In the genomic region with DNA sequence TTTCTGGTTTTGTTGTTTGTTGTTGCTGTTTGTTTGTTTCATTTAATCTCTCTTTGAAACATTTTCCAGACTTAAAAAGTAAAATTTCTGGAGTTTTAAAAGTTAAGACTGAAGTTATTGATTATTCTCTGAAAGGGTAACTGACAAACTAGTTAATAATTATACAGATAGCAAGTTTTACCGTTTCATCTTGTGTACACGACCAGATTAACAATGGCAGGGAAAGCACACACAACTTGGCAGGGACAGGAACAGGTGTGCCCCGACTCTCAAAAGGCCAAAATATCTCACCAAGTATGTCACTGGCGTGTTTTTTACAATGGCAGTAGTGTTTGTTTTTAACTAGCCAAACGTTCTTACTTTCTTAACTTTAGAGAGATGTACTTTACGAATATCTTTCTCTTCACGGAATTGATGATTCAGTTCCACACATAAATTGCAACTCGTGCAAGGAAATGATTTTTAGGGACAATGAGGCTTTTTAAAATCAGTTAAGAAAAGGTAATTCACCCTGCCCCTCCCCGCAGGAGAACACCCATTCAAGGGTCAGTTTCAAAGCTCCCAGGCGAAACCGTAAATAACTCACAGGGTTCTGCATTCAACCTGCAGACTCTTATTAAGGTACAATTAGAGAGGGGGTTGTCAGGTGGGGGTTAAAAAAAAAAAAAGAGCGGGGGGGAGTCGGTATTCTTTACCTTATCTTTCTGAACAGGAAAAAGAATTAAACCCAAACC, we compare ENCODE assay signal across 7 cellular contexts. TPM values are rescaled to one million over a fixed set of nuclear protein-coding genes. Genes with fewer than 3 reads are reported as not detected.
DNase-seq lines count a peak whose midpoint lies in the region; FAIRE-seq and TF ChIP-seq lines count a peak whose summit lies in the region.

No MANE protein-coding gene starts in this region.

- H3K36me3 ChIP-seq in ascending aorta (no peaks in the 10 kb centered on the region), stomach smooth muscle (ENCODE audit: control insufficient read depth in 2 of 2, insufficient read depth in 2 of 2, low read length in 2 of 2) (no peaks in the 10 kb centered on the region)

- no peaks in the 10 kb centered on the region for H3K36me3 Mint-ChIP-seq in activated CD4-positive, alpha-beta T cell treated with anti-CD3 and anti-CD28 coated beads, Interleukin-2, amount 10 ng/mL, durations not matched to agents 7 days and 5 days (ENCODE audit: low read depth)

- H3K9me3 Mint-ChIP-seq in activated CD4-positive, alpha-beta T cell treated with anti-CD3 and anti-CD28 coated beads, Interleukin-2, amount 10 ng/mL, durations not matched to agents 7 days and 5 days, result no peaks in the 10 kb centered on the region

- H3K9me3 ChIP-seq in ascending aorta, result no peaks in the 10 kb centered on the region
- no peaks in the 10 kb centered on the region for H3K9me3 ChIP-seq in stomach smooth muscle (ENCODE audit: control insufficient read depth in 2 of 2, low read length in 2 of 2)

- POLR2A ChIA-PET in activated CD4-positive, alpha-beta T cell treated with anti-CD3 and anti-CD28 coated beads, Interleukin-2, amount 10 ng/mL, durations not matched to agents 7 days and 5 days (lab: Charles Lee), result no interaction called here

- no peak overlapping the region for H3K4me3 Mint-ChIP-seq in activated CD4-positive, alpha-beta T cell treated with anti-CD3 and anti-CD28 coated beads, Interleukin-2, amount 10 ng/mL, durations not matched to agents 7 days and 5 days

- H3K4me1 Mint-ChIP-seq in activated CD4-positive, alpha-beta T cell treated with anti-CD3 and anti-CD28 coated beads, Interleukin-2, amount 10 ng/mL, durations not matched to agents 7 days and 5 days, result peaks cover 4% of the 10 kb centered on the region

- peaks cover 58% of the 10 kb centered on the region for H3K27me3 Mint-ChIP-seq in activated CD4-positive, alpha-beta T cell treated with anti-CD3 and anti-CD28 coated beads, Interleukin-2, amount 10 ng/mL, durations not matched to agents 7 days and 5 days

- peak; percentile 76 for DNase-seq in HT-29 (ENCODE audit: low spot score)
- DNase-seq in ascending aorta (ENCODE audit: low spot score in 2 of 2), result peak in 1 of 2 donors; percentile 21
- DNase-seq in kidney tubule cell (ENCODE audit: low spot score), result peak; percentile 71
- no peak for DNase-seq in D721Med (ENCODE audit: insufficient read length, low spot score)
- no peak for DNase-seq in NCI-H2227 treated with DMSO at 0.1 percent for 48 hours (lab: John Stamatoyannopoulos, UW)
- DNase-seq in activated CD4-positive, alpha-beta T cell treated with anti-CD3 and anti-CD28 coated beads, Interleukin-2, amount 10 ng/mL, durations not matched to agents 7 days and 5 days, result no peak

- H3K4me1 ChIP-seq in ascending aorta, result peaks cover 23 to 50% of the 10 kb centered on the region in 2 donors
- peaks cover 49% of the 10 kb centered on the region for H3K4me1 ChIP-seq in stomach smooth muscle (ENCODE audit: control insufficient read depth, insufficient read depth, low read length)

- H3K27ac ChIP-seq in ascending aorta (peak overlapping the region; percentile 28 to 99), stomach smooth muscle (ENCODE audit: low read length) (peak overlapping the region; percentile 77)

- peak overlapping the region; percentile 92 to 96 for H3K4me3 ChIP-seq in ascending aorta
- H3K4me3 ChIP-seq in stomach smooth muscle (ENCODE audit: low read length in 2 of 2), result peak overlapping the region; percentile 66 to 83

- no peak overlapping the region for H3K27ac Mint-ChIP-seq in activated CD4-positive, alpha-beta T cell treated with anti-CD3 and anti-CD28 coated beads, Interleukin-2, amount 10 ng/mL, durations not matched to agents 7 days and 5 days

- H3K9ac ChIP-seq in stomach smooth muscle (ENCODE audit: low read length in 2 of 2), result peak overlapping the region; percentile 21 to 62

- CTCF ChIA-PET in activated CD4-positive, alpha-beta T cell treated with anti-CD3 and anti-CD28 coated beads, Interleukin-2, amount 10 ng/mL, durations not matched to agents 7 days and 5 days (lab: Charles Lee), result interaction anchor here (0.7 kb wide), 1 partner anchor 629 kb away, joined by 3 read pairs; no protein-coding TSS in a partner anchor

- no peaks in the 10 kb centered on the region for H3K27me3 ChIP-seq in ascending aorta
- no peaks in the 10 kb centered on the region for H3K27me3 ChIP-seq in stomach smooth muscle (ENCODE audit: control insufficient read depth in 1 of 2, insufficient read depth in 2 of 2, low read length in 2 of 2)

- no peak for FAIRE-seq in D721Med (lab: Jason Lieb, UNC)

- intact Hi-C loops in ascending aorta (cut with DNase I), result loop anchor here (5.0 kb wide), 1 partner anchor 240 kb away; no protein-coding TSS in a partner anchor

- TF ChIP-seq CTCF in ascending aorta (IDR thresholded peaks at IDR 0.05) (no peak), D721Med (IDR thresholded peaks at IDR 0.05; ENCODE audit: insufficient read depth, missing control alignments) (no peak)

RNA-seq across cellular contexts. Expression of gene CTBP2, which starts 3.5 kb away (rescaled TPM):
- total RNA-seq in HT-29 (2014; rRNA removed; shearing (Covaris generic)), result 171 and 207 TPM in 2 replicates
- total RNA-seq in ascending aorta, result 57.7 TPM
- total RNA-seq in activated CD4-positive, alpha-beta T cell treated with anti-CD3 and anti-CD28 coated beads, Interleukin-2, amount 10 ng/mL, durations not matched to agents 7 days and 5 days, result under 1 TPM in 1 of 2 experiments, not detected in 1; 0.40 TPM

Comparison
In these comparisons a context has a peak if more than half of its experiments do, and no peak if none do; other contexts are left out.
1. DNase-seq: peak in HT-29 (single experiment) and kidney tubule cell (single experiment); none in D721Med (single experiment), NCI-H2227 treated with DMSO at 0.1 percent for 48 hours (single experiment) and activated CD4-positive, alpha-beta T cell treated with anti-CD3 and anti-CD28 coated beads, Interleukin-2, amount 10 ng/mL, durations not matched to agents 7 days and 5 days (single experiment).
2. RNA of gene CTBP2, which starts 3.5 kb away (total RNA-seq): 171 to 207 TPM in HT-29 and 57.7 TPM in ascending aorta (single experiment); 0.40 TPM in activated CD4-positive, alpha-beta T cell treated with anti-CD3 and anti-CD28 coated beads, Interleukin-2, amount 10 ng/mL, durations not matched to agents 7 days and 5 days; every median in the first group is over 10 times any median in the second.